Comparison of ENCODE assay signal across 10 cellular contexts in genomic region chr1:39508857-39509305, GRCh38. TPM values are rescaled to one million over a fixed set of nuclear protein-coding genes. Genes with fewer than 3 reads are reported as not detected.
DNase-seq lines count a peak whose midpoint lies in the region; ATAC-seq and TF ChIP-seq lines count a peak whose summit lies in the region.
"Had no signal": no experiment of that assay in that cellular context is flagged by ENCODE, and none has a peak within 500 bp of the region (broad histone marks: within the 10 kb centered on the region; RNA-seq: fewer than 3 reads in every experiment).

No MANE protein-coding gene starts in this region.

- H3K4me3 Mint-ChIP-seq in activated T-helper 17 cell treated with anti-CD3 and anti-CD28 coated beads, Interleukin-2, amount 50 U/mL, for 72 hours: peak overlapping the region; percentile 67

- no peak overlapping the region for H3K4me3 ChIP-seq in ovary

- intact Hi-C loops in ovary (cut with DNase I): no loop called here
- intact Hi-C loops in head of caudate nucleus (cut with DNase I): no loop called here
- intact Hi-C loops in left colon (cut with DNase I, micrococcal nuclease): no loop called here

- H3K36me3 ChIP-seq in ovary: no peaks in the 10 kb centered on the region
- H3K36me3 ChIP-seq: WERI-Rb-1 had no signal

- TF ChIP-seq EP300 in ovary (IDR thresholded peaks at IDR 0.05): no peak

- H3K36me3 Mint-ChIP-seq in activated T-helper 17 cell treated with anti-CD3 and anti-CD28 coated beads, Interleukin-2, amount 50 U/mL, for 72 hours (ENCODE audit: low read depth): no peaks in the 10 kb centered on the region

- H3K27me3 Mint-ChIP-seq in activated T-helper 17 cell treated with anti-CD3 and anti-CD28 coated beads, Interleukin-2, amount 50 U/mL, for 72 hours: no peaks in the 10 kb centered on the region

- peak overlapping the region in 1 of 2 donors; percentile 50 for H3K27ac ChIP-seq in ovary
- H3K27ac ChIP-seq: WERI-Rb-1 had no signal

- no peaks in the 10 kb centered on the region for H3K27me3 ChIP-seq in ovary

- DNase-seq in ovary (peak in 3 of 5 donors; percentile 28 to 41 (median 41)), GM10266 (ENCODE audit: extremely low spot score) (no peak), head of caudate nucleus (no peak), left colon (no peak)

- H3K4me1 Mint-ChIP-seq in activated T-helper 17 cell treated with anti-CD3 and anti-CD28 coated beads, Interleukin-2, amount 50 U/mL, for 72 hours: peaks cover 5% of the 10 kb centered on the region

- no peaks in the 10 kb centered on the region for H3K4me1 ChIP-seq in ovary (ENCODE audit: insufficient read depth)

- peak overlapping the region; percentile 67 for H3K27ac Mint-ChIP-seq in activated T-helper 17 cell treated with anti-CD3 and anti-CD28 coated beads, Interleukin-2, amount 50 U/mL, for 72 hours

- no peaks in the 10 kb centered on the region for H3K9me3 ChIP-seq in ovary

- TF ChIP-seq POLR2A in ovary (IDR thresholded peaks at IDR 0.05): no peak

- ATAC-seq in GM18907 (IDR thresholded peaks at IDR 0.05; ENCODE audit: unreplicated experiment) (peak; percentile 22), HG02938 (IDR thresholded peaks at IDR 0.05; ENCODE audit: unreplicated experiment) (peak; percentile 30), GM19395 (IDR thresholded peaks at IDR 0.05; ENCODE audit: unreplicated experiment) (no peak), left colon (no peak)
- peak; percentile 29 for ATAC-seq in activated T-helper 17 cell treated with anti-CD3 and anti-CD28 coated beads, Interleukin-2, amount 50 U/mL, for 72 hours (replicated peaks)

- no peak for TF ChIP-seq CTCF in ovary (IDR thresholded peaks at IDR 0.05)
- TF ChIP-seq CTCF in GM10266 (IDR thresholded peaks at IDR 0.05; ENCODE audit: control insufficient read depth, insufficient read depth, low read depth, missing control alignments): no peak

- H3K9me3 Mint-ChIP-seq in activated T-helper 17 cell treated with anti-CD3 and anti-CD28 coated beads, Interleukin-2, amount 50 U/mL, for 72 hours: no peaks in the 10 kb centered on the region

- WGBS in ovary, 3 donors: 67 to 74% (median 72%) methylated on average over 11 of the region's 11 CpGs

RNA-seq across cellular contexts. Expression of gene BMP8A, which starts 17.4 kb away (rescaled TPM):
- under 1 TPM in 1 of 2 donors, not detected in 1; 0.30 TPM for total RNA-seq in activated T-helper 17 cell treated with anti-CD3 and anti-CD28 coated beads, Interleukin-2, amount 50 U/mL, for 72 hours
- total RNA-seq in ovary (10 to 100 TPM in 2 of 7 donors, 1 to 10 TPM in 5; 1.4 to 11.0 (median 6.9) TPM), left colon (1 to 10 TPM; 4.4 to 6.8 TPM)
- polyA plus RNA-seq in ovary: 1 to 10 TPM in 1 of 2 donors, not detected in 1; 1.2 TPM
- total RNA-seq: epithelial cell of proximal tubule had no signal

Comparison
In these comparisons a context has a peak if more than half of its experiments do, and no peak if none do; other contexts are left out.
1. ATAC-seq: peak in GM18907 (single experiment), HG02938 (single experiment) and activated T-helper 17 cell treated with anti-CD3 and anti-CD28 coated beads, Interleukin-2, amount 50 U/mL, for 72 hours (single experiment); none in GM19395 (single experiment) and left colon (single experiment).
2. DNase-seq: peak in ovary (3 of 5); none in GM10266 (single experiment), head of caudate nucleus (0 of 42) and left colon (0 of 2).